25 cellular contexts compared by ENCODE assay signal in genomic region chr15:90008607-90009006, GRCh38.
"Had no signal": no experiment of that assay in that cellular context is flagged by ENCODE, and none has a peak within 500 bp of the region (broad histone marks: within the 10 kb centered on the region; RNA-seq: fewer than 3 reads in every experiment).

No MANE protein-coding gene starts in this region.

- H3K27ac Mint-ChIP-seq: activated naive CD4-positive, alpha-beta T cell treated with anti-CD3 and anti-CD28 coated beads, Interleukin-2, amount 10 ng/mL, durations not matched to agents 7 days and 5 days; activated naive CD8-positive, alpha-beta T cell treated with anti-CD3 and anti-CD28 coated beads, Interleukin-2, amount 50 U/mL, for 24 hours; memory B cell; nephron had no signal

- H3K27me3 ChIP-seq: brain microvascular endothelial cell, upper lobe of left lung had no signal

- DNase-seq: activated CD4-positive, alpha-beta T cell treated with anti-CD3 and anti-CD28 coated beads, Interleukin-2, amount 50 U/mL, for 1 hour; activated CD4-positive, CD25-positive, alpha-beta regulatory T cell treated with anti-CD3 and anti-CD28 coated beads, Interleukin-2, amount 50 U/mL, for 72 hours; activated CD8-positive, alpha-beta memory T cell treated with anti-CD3 and anti-CD28 coated beads, Interleukin-2, amount 50 U/mL, for 4 hours; activated effector memory CD4-positive, alpha-beta T cell treated with Interleukin-2 at 50 U/mL for 16 hours; activated naive CD4-positive, alpha-beta T cell treated with anti-CD3 and anti-CD28 coated beads, Interleukin-2, amount 10 ng/mL, durations not matched to agents 7 days and 5 days; activated naive CD8-positive, alpha-beta T cell treated with anti-CD3 and anti-CD28 coated beads, Interleukin-2, amount 50 U/mL, for 24 hours; activated T-cell treated with anti-CD3 and anti-CD28 coated beads, Interleukin-2, amount 50 U/mL, for 4 hours; aorta; brain microvascular endothelial cell; effector CD4-positive, alpha-beta T cell; immature natural killer cell; kidney glomerular epithelial cell; left ventricle myocardium superior; nucleus accumbens; stimulated activated CD4-positive, alpha-beta T cell treated with anti-CD3 and anti-CD28 coated beads, Interleukin-4, amount 100 ng/mL, for 4 hours; stimulated activated naive B cell treated with anti-CD40 and anti-IgM and Interleukin-4, amounts not matched to agents 10 μg/mL and 1 μg/mL and 100 μg/mL, for 72 hours; T-helper 1 cell; T-helper 9 cell had no signal

- H3K27me3 Mint-ChIP-seq: activated naive CD4-positive, alpha-beta T cell treated with anti-CD3 and anti-CD28 coated beads, Interleukin-2, amount 10 ng/mL, durations not matched to agents 7 days and 5 days; activated naive CD8-positive, alpha-beta T cell treated with anti-CD3 and anti-CD28 coated beads, Interleukin-2, amount 50 U/mL, for 24 hours; memory B cell; stimulated activated naive B cell treated with anti-CD40 and anti-IgM and Interleukin-4, amounts not matched to agents 10 μg/mL and 1 μg/mL and 100 μg/mL, for 72 hours had no signal

- H3K27ac ChIP-seq: brain microvascular endothelial cell, coronary artery, thoracic aorta had no signal

- H3K9me3 Mint-ChIP-seq: activated naive CD8-positive, alpha-beta T cell treated with anti-CD3 and anti-CD28 coated beads, Interleukin-2, amount 50 U/mL, for 24 hours had no signal

- H3K4me3 ChIP-seq: coronary artery, thoracic aorta, upper lobe of left lung had no signal

- H3K4me3 Mint-ChIP-seq: activated naive CD4-positive, alpha-beta T cell treated with anti-CD3 and anti-CD28 coated beads, Interleukin-2, amount 10 ng/mL, durations not matched to agents 7 days and 5 days; activated naive CD8-positive, alpha-beta T cell treated with anti-CD3 and anti-CD28 coated beads, Interleukin-2, amount 50 U/mL, for 24 hours; activated T-cell treated with anti-CD3 and anti-CD28 coated beads, Interleukin-2, amount 50 U/mL, for 4 hours; memory B cell; nephron; stimulated activated naive B cell treated with anti-CD40 and anti-IgM and Interleukin-4, amounts not matched to agents 10 μg/mL and 1 μg/mL and 100 μg/mL, for 72 hours had no signal

- H3K36me3 ChIP-seq: brain microvascular endothelial cell, thoracic aorta, upper lobe of left lung had no signal

- ATAC-seq: activated naive CD8-positive, alpha-beta T cell treated with anti-CD3 and anti-CD28 coated beads, Interleukin-2, amount 50 U/mL, for 24 hours; activated T-cell treated with anti-CD3 and anti-CD28 coated beads, Interleukin-2, amount 50 U/mL, for 4 hours; esophagus mucosa; left ventricle myocardium superior; sciatic nerve had no signal
